ENCODE assay signal across 23 cellular contexts in genomic region chr2:113834057-113834720, GRCh38.
"Had no signal": no experiment of that assay in that cellular context is flagged by ENCODE, and none has a peak within 500 bp of the region (broad histone marks: within the 10 kb centered on the region; RNA-seq: fewer than 3 reads in every experiment).

No MANE protein-coding gene starts in this region.

- H3K9me3 Mint-ChIP-seq: activated CD4-positive, alpha-beta T cell treated with anti-CD3 and anti-CD28 coated beads, Interleukin-2, amount 10 ng/mL, durations not matched to agents 24 days and 14 days; activated naive CD4-positive, alpha-beta T cell treated with anti-CD3 and anti-CD28 coated beads, Interleukin-2, amount 10 ng/mL, durations not matched to agents 7 days and 5 days; activated T-cell treated with anti-CD3 and anti-CD28 coated beads, Interleukin-2, amount 50 U/mL, for 4 hours; nephron progenitor cell had no signal

- H3K27me3 Mint-ChIP-seq: activated CD4-positive, alpha-beta T cell treated with anti-CD3 and anti-CD28 coated beads, Interleukin-2, amount 10 ng/mL, durations not matched to agents 24 days and 14 days; activated naive CD4-positive, alpha-beta T cell treated with anti-CD3 and anti-CD28 coated beads, Interleukin-2, amount 10 ng/mL, durations not matched to agents 7 days and 5 days; activated naive CD8-positive, alpha-beta T cell treated with anti-CD3 and anti-CD28 coated beads, Interleukin-2, amount 50 U/mL, for 24 hours; progenitor cell of endocrine pancreas had no signal

- H3K36me3 Mint-ChIP-seq: activated naive CD4-positive, alpha-beta T cell treated with anti-CD3 and anti-CD28 coated beads, Interleukin-2, amount 10 ng/mL, durations not matched to agents 7 days and 5 days had no signal

- H3K27ac ChIP-seq: brain microvascular endothelial cell, coronary artery, esophagus muscularis mucosa, gastroesophageal sphincter, heart right ventricle, right atrium auricular region, tibial artery, uterus had no signal

- H3K36me3 ChIP-seq: brain microvascular endothelial cell, esophagus muscularis mucosa, gastroesophageal sphincter, heart right ventricle, right atrium auricular region, tibial artery, uterus had no signal

- H3K4me3 ChIP-seq: coronary artery, esophagus muscularis mucosa, gastroesophageal sphincter, heart right ventricle, right atrium auricular region, tibial artery, uterus had no signal

- H3K4me1 Mint-ChIP-seq: activated CD4-positive, alpha-beta T cell treated with anti-CD3 and anti-CD28 coated beads, Interleukin-2, amount 10 ng/mL, durations not matched to agents 24 days and 14 days; activated naive CD4-positive, alpha-beta T cell treated with anti-CD3 and anti-CD28 coated beads, Interleukin-2, amount 10 ng/mL, durations not matched to agents 7 days and 5 days; activated naive CD8-positive, alpha-beta T cell treated with anti-CD3 and anti-CD28 coated beads, Interleukin-2, amount 50 U/mL, for 24 hours had no signal

- DNase-seq: activated CD4-positive, alpha-beta T cell treated with anti-CD3 and anti-CD28 coated beads, Interleukin-2, amount 10 ng/mL, durations not matched to agents 24 days and 14 days; activated CD4-positive, CD25-positive, alpha-beta regulatory T cell; activated CD8-positive, alpha-beta memory T cell treated with anti-CD3 and anti-CD28 coated beads, Interleukin-2, amount 50 U/mL, for 4 hours; activated naive CD4-positive, alpha-beta T cell treated with anti-CD3 and anti-CD28 coated beads, Interleukin-2, amount 10 ng/mL, durations not matched to agents 7 days and 5 days; activated naive CD8-positive, alpha-beta T cell treated with anti-CD3 and anti-CD28 coated beads, Interleukin-2, amount 50 U/mL, for 24 hours; activated T-cell treated with anti-CD3 and anti-CD28 coated beads, Interleukin-2, amount 50 U/mL, for 4 hours; anterior cingulate cortex; brain microvascular endothelial cell; heart right ventricle; left colon; midbrain; nephron progenitor cell; stimulated activated CD4-positive, alpha-beta T cell treated with anti-CD3 and anti-CD28 coated beads, Interleukin-2, amount 100 ng/mL, for 24 hours; stimulated activated naive CD4-positive, alpha-beta T cell treated with Interleukin-2 at 50 U/mL for 16 hours; T-helper 1 cell; T-helper 9 cell; tibial artery; uterus had no signal

- ATAC-seq: activated naive CD8-positive, alpha-beta T cell treated with anti-CD3 and anti-CD28 coated beads, Interleukin-2, amount 50 U/mL, for 24 hours; activated T-cell treated with anti-CD3 and anti-CD28 coated beads, Interleukin-2, amount 50 U/mL, for 4 hours; gastroesophageal sphincter; heart right ventricle; left colon had no signal

- H3K4me1 ChIP-seq: esophagus muscularis mucosa, gastroesophageal sphincter, right atrium auricular region, tibial artery, uterus had no signal

- H3K27ac Mint-ChIP-seq: activated CD4-positive, alpha-beta T cell treated with anti-CD3 and anti-CD28 coated beads, Interleukin-2, amount 10 ng/mL, durations not matched to agents 24 days and 14 days; activated naive CD4-positive, alpha-beta T cell treated with anti-CD3 and anti-CD28 coated beads, Interleukin-2, amount 10 ng/mL, durations not matched to agents 7 days and 5 days; activated naive CD8-positive, alpha-beta T cell treated with anti-CD3 and anti-CD28 coated beads, Interleukin-2, amount 50 U/mL, for 24 hours; nephron progenitor cell; progenitor cell of endocrine pancreas had no signal

- H3K27me3 ChIP-seq: brain microvascular endothelial cell, esophagus muscularis mucosa, gastroesophageal sphincter, heart right ventricle, right atrium auricular region, tibial artery, uterus had no signal

- H3K9me3 ChIP-seq: esophagus muscularis mucosa, gastroesophageal sphincter, heart right ventricle, right atrium auricular region, tibial artery, uterus had no signal

- H3K4me3 Mint-ChIP-seq: activated CD4-positive, alpha-beta T cell treated with anti-CD3 and anti-CD28 coated beads, Interleukin-2, amount 10 ng/mL, durations not matched to agents 24 days and 14 days; activated naive CD4-positive, alpha-beta T cell treated with anti-CD3 and anti-CD28 coated beads, Interleukin-2, amount 10 ng/mL, durations not matched to agents 7 days and 5 days; activated naive CD8-positive, alpha-beta T cell treated with anti-CD3 and anti-CD28 coated beads, Interleukin-2, amount 50 U/mL, for 24 hours; activated T-cell treated with anti-CD3 and anti-CD28 coated beads, Interleukin-2, amount 50 U/mL, for 4 hours; nephron progenitor cell had no signal
